ENCODE assay signal across 1 cellular context in genomic region chr9:110256392-110257096, GRCh38.
TF ChIP-seq lines count a peak whose summit lies in the region.

Gene TXN, minus strand, starts transcription at chr9:110256507. Its CDS starts 72 bp downstream, at chr9:110256435.

TF ChIP-seq in HepG2, 621 proteins besides CTCF, POLR2A, EP300 and RAD21 (continued from another document and continues in another):
- TF ChIP-seq, protein P1, sequence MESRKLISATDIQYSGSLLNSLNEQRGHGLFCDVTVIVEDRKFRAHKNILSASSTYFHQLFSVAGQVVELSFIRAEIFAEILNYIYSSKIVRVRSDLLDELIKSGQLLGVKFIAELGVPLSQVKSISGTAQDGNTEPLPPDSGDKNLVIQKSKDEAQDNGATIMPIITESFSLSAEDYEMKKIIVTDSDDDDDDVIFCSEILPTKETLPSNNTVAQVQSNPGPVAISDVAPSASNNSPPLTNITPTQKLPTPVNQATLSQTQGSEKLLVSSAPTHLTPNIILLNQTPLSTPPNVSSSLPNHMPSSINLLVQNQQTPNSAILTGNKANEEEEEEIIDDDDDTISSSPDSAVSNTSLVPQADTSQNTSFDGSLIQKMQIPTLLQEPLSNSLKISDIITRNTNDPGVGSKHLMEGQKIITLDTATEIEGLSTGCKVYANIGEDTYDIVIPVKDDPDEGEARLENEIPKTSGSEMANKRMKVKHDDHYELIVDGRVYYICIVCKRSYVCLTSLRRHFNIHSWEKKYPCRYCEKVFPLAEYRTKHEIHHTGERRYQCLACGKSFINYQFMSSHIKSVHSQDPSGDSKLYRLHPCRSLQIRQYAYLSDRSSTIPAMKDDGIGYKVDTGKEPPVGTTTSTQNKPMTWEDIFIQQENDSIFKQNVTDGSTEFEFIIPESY (CRISPR knock-in tag; IDR thresholded peaks at IDR 0.05): no peak
- TF ChIP-seq MXD1 (CRISPR knock-in tag; IDR thresholded peaks at IDR 0.05): peak; percentile 57; the same call in 1 of the 2 replicates
- peak; percentile 51 for TF ChIP-seq BORCS8-MEF2B (CRISPR knock-in tag; IDR thresholded peaks at IDR 0.05)
- TF ChIP-seq LCORL (IDR thresholded peaks at IDR 0.05): no peak
- peak; percentile 54 for TF ChIP-seq LCORL (CRISPR knock-in tag; IDR thresholded peaks at IDR 0.05)
- TF ChIP-seq, protein P2, sequence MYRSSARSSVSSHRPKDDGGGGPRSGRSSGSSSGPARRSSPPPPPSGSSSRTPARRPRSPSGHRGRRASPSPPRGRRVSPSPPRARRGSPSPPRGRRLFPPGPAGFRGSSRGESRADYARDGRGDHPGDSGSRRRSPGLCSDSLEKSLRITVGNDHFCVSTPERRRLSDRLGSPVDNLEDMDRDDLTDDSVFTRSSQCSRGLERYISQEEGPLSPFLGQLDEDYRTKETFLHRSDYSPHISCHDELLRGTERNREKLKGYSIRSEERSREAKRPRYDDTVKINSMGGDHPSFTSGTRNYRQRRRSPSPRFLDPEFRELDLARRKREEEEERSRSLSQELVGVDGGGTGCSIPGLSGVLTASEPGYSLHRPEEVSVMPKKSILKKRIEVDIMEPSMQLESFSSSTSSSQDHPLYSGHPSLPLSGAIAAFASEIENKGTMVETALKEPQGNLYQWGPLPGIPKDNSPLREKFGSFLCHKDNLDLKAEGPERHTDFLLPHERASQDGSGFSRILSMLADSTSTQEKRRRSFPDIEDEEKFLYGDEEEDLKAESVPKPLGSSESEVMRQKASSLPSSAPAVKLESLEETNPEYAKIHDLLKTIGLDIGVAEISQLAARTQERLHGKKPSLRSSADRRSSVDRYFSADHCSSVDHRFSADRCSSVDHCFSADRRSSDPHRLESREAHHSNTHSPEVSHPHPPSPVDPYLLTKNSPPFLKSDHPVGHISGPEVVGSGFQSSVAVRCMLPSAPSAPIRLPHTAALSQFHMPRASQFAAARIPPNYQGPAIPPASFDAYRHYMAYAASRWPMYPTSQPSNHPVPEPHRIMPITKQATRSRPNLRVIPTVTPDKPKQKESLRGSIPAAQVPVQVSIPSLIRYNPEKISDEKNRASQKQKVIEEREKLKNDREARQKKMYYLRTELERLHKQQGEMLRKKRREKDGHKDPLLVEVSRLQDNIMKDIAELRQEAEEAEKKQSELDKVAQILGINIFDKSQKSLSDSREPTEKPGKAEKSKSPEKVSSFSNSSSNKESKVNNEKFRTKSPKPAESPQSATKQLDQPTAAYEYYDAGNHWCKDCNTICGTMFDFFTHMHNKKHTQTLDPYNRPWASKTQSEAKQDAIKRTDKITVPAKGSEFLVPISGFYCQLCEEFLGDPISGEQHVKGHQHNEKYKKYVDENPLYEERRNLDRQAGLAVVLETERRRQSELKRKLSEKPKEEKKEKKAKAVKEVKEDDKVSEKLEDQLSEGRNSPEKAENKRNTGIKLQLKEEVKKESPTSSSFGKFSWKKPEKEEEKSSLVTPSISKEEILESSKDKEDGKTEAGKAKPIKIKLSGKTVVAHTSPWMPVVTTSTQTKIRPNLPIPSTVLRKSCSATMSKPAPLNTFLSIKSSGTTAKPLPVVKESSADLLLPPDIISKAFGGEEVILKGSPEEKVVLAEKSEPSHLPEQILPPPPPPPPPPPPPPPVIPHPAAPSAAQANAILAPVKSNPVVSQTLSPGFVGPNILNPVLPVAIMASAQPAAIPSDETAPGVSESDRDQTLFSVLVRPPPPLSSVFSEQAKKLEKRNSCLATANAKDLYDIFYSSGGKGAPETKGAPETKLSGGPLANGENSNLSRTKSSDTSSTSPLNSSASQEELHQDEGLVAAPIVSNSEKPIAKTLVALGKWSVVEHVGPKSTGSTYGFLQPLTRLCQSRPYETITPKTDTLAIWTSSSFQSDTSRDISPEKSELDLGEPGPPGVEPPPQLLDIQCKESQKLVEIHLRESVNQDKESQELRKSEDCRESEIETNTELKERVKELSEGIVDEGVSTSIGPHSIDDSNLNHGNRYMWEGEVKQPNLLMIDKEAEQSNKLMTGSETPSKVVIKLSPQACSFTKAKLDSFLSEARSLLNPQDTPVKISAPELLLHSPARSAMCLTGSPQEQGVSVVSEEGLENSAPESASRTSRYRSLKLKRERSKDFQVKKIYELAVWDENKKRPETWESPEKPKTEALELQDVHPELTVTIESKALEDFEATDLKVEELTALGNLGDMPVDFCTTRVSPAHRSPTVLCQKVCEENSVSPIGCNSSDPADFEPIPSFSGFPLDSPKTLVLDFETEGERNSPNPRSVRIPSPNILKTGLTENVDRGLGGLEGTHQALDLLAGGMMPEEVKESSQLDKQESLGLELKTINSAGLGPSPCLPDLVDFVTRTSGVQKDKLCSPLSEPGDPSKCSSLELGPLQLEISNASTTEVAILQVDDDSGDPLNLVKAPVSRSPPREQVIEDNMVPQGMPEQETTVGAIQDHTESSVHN (CRISPR knock-in tag; IDR thresholded peaks at IDR 0.05): no peak
- TF ChIP-seq ZNF552 (CRISPR knock-in tag; IDR thresholded peaks at IDR 0.05; ENCODE audit: borderline replicate concordance): 0 out of 2 replicates have a peak, but pooled peaks have one; percentile 47
- peak; percentile 6; the same call in 1 of the 2 replicates for TF ChIP-seq MTERF4 (CRISPR knock-in tag; IDR thresholded peaks at IDR 0.05)
- TF ChIP-seq, protein P3, sequence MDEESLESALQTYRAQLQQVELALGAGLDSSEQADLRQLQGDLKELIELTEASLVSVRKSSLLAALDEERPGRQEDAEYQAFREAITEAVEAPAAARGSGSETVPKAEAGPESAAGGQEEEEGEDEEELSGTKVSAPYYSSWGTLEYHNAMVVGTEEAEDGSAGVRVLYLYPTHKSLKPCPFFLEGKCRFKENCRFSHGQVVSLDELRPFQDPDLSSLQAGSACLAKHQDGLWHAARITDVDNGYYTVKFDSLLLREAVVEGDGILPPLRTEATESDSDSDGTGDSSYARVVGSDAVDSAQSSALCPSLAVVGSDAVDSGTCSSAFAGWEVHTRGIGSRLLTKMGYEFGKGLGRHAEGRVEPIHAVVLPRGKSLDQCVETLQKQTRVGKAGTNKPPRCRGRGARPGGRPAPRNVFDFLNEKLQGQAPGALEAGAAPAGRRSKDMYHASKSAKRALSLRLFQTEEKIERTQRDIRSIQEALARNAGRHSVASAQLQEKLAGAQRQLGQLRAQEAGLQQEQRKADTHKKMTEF (CRISPR knock-in tag; IDR thresholded peaks at IDR 0.05): peak; percentile 53; the same call in 1 of the 2 replicates
- peak; percentile 92 for TF ChIP-seq MXD4 (CRISPR knock-in tag; IDR thresholded peaks at IDR 0.05)
- no peak for TF ChIP-seq NONO (IDR thresholded peaks at IDR 0.05)
- peak; percentile 26 for TF ChIP-seq NONO (CRISPR knock-in tag; conservative IDR thresholded peaks at IDR 0.05)
- TF ChIP-seq ZKSCAN8 (CRISPR knock-in tag; IDR thresholded peaks at IDR 0.05; ENCODE audit: borderline replicate concordance): no peak
- TF ChIP-seq ZNF577 (CRISPR knock-in tag; IDR thresholded peaks at IDR 0.05; ENCODE audit: borderline replicate concordance, low read depth): no peak
- peak; percentile 19; the same call in 1 of the 2 replicates for TF ChIP-seq STAG1 (CRISPR knock-in tag; IDR thresholded peaks at IDR 0.05)
- TF ChIP-seq SP5 (CRISPR knock-in tag; IDR thresholded peaks at IDR 0.05; ENCODE audit: borderline replicate concordance, low read depth): peak; percentile 61
- no peak for TF ChIP-seq ZNF761 (CRISPR knock-in tag; conservative IDR thresholded peaks at IDR 0.05)
- peak; percentile 51; the same call in 1 of the 2 replicates for TF ChIP-seq MAFF (IDR thresholded peaks at IDR 0.05; ENCODE audit: low read depth, low read length)
- TF ChIP-seq ELF3 (CRISPR knock-in tag; IDR thresholded peaks at IDR 0.05): peak; percentile 17; the same call in 1 of the 2 replicates
- TF ChIP-seq ZNF788 (CRISPR knock-in tag; IDR thresholded peaks at IDR 0.05; ENCODE audit: borderline replicate concordance): peak; percentile 45
- TF ChIP-seq ZNF446 (CRISPR knock-in tag; IDR thresholded peaks at IDR 0.05): peak; percentile 61; the same call in 1 of the 2 replicates
- peak; percentile 70; the same call in 1 of the 2 replicates for TF ChIP-seq ETV6 (CRISPR knock-in tag; conservative IDR thresholded peaks at IDR 0.05)
- no peak for TF ChIP-seq THAP9 (CRISPR knock-in tag; IDR thresholded peaks at IDR 0.05; ENCODE audit: borderline replicate concordance)
- TF ChIP-seq ZNF83 (CRISPR knock-in tag; IDR thresholded peaks at IDR 0.05; ENCODE audit: borderline replicate concordance): no peak
- TF ChIP-seq, protein P4, sequence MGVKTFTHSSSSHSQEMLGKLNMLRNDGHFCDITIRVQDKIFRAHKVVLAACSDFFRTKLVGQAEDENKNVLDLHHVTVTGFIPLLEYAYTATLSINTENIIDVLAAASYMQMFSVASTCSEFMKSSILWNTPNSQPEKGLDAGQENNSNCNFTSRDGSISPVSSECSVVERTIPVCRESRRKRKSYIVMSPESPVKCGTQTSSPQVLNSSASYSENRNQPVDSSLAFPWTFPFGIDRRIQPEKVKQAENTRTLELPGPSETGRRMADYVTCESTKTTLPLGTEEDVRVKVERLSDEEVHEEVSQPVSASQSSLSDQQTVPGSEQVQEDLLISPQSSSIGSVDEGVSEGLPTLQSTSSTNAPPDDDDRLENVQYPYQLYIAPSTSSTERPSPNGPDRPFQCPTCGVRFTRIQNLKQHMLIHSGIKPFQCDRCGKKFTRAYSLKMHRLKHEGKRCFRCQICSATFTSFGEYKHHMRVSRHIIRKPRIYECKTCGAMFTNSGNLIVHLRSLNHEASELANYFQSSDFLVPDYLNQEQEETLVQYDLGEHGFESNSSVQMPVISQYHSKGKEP (CRISPR knock-in tag; IDR thresholded peaks at IDR 0.05): 0 out of 2 replicates have a peak, but pooled peaks have one; percentile 56
- peak; percentile 85 for TF ChIP-seq MYC (CRISPR knock-in tag; IDR thresholded peaks at IDR 0.05; ENCODE audit: borderline replicate concordance)
- TF ChIP-seq MAFK (conservative IDR thresholded peaks at IDR 0.05 in 1 of 2, IDR thresholded peaks at IDR 0.05 in 1 of 2; ENCODE audit: low read length in 2 of 2): peak; percentile 34 to 80; a peak in 3 of 4 replicates
- no peak; the same call in 1 of the 2 replicates for TF ChIP-seq ZFP37 (CRISPR knock-in tag; IDR thresholded peaks at IDR 0.05; ENCODE audit: borderline replicate concordance)
- TF ChIP-seq KLF11 (CRISPR knock-in tag; IDR thresholded peaks at IDR 0.05): 0 out of 2 replicates have a peak, but pooled peaks have one; percentile 50
- 0 out of 2 replicates have a peak, but pooled peaks have one; percentile 22 for TF ChIP-seq MIER3 (CRISPR knock-in tag; IDR thresholded peaks at IDR 0.05; ENCODE audit: borderline replicate concordance)
- TF ChIP-seq ATF3 (CRISPR knock-in tag; IDR thresholded peaks at IDR 0.05): 0 out of 2 replicates have a peak, but pooled peaks have one; percentile 7
- peak; percentile 82; the same call in 1 of the 2 replicates for TF ChIP-seq NFKB2 (CRISPR knock-in tag; IDR thresholded peaks at IDR 0.05; ENCODE audit: borderline replicate concordance)
- 0 out of 2 replicates have a peak, but pooled peaks have one; percentile 46 for TF ChIP-seq CCDC6 (CRISPR knock-in tag; IDR thresholded peaks at IDR 0.05)
- TF ChIP-seq KDM6A (CRISPR knock-in tag; IDR thresholded peaks at IDR 0.05; ENCODE audit: low read depth): no peak
- TF ChIP-seq ZNF33B (CRISPR knock-in tag; IDR thresholded peaks at IDR 0.05): no peak
- TF ChIP-seq ZNF772 (CRISPR knock-in tag; IDR thresholded peaks at IDR 0.05): peak; percentile 82; the same call in 1 of the 2 replicates
- 0 out of 2 replicates have a peak, but pooled peaks have one; percentile 79 for TF ChIP-seq ZNF747 (CRISPR knock-in tag; IDR thresholded peaks at IDR 0.05; ENCODE audit: borderline replicate concordance)
- 0 out of 2 replicates have a peak, but pooled peaks have one; percentile 25 for TF ChIP-seq SATB2 (CRISPR knock-in tag; IDR thresholded peaks at IDR 0.05)
- TF ChIP-seq RELA (CRISPR knock-in tag; IDR thresholded peaks at IDR 0.05): 0 out of 2 replicates have a peak, but pooled peaks have one; percentile 12
- peak; percentile 37; the same call in 1 of the 2 replicates for TF ChIP-seq KDM5A (IDR thresholded peaks at IDR 0.05; ENCODE audit: borderline replicate concordance, low read length)
- 0 out of 2 replicates have a peak, but pooled peaks have one; percentile 65 for TF ChIP-seq ISL2 (CRISPR knock-in tag; IDR thresholded peaks at IDR 0.05)
